ENCODE assay signal across 1 cellular context in genomic region chr1:25036117-25036546, GRCh38.
TF ChIP-seq lines count a peak whose summit lies in the region.

No MANE protein-coding gene starts in this region.

TF ChIP-seq in HEK293, 187 proteins besides CTCF, POLR2A, EP300 and RAD21 (continued from another document):
- TF ChIP-seq ZBTB26 (tag by site-specific recombination; optimal IDR thresholded peaks at IDR 0.05), result no peak
- no peak for TF ChIP-seq KLF1 (tag by site-specific recombination; IDR thresholded peaks at IDR 0.05)
- no peak for TF ChIP-seq ZNF174 (tag by site-specific recombination; IDR thresholded peaks at IDR 0.05)
- TF ChIP-seq ZNF311 (tag by site-specific recombination; IDR thresholded peaks at IDR 0.05; ENCODE audit: borderline replicate concordance), result peak; percentile 20; the same call in 1 of the 2 replicates
- TF ChIP-seq ZNF548 (tag by site-specific recombination; IDR thresholded peaks at IDR 0.05), result no peak
- TF ChIP-seq ZNF175 (tag by site-specific recombination; IDR thresholded peaks at IDR 0.05), result no peak
- peak; percentile 16; the same call in 1 of the 2 replicates for TF ChIP-seq ZNF580 (tag by site-specific recombination; IDR thresholded peaks at IDR 0.05)
- TF ChIP-seq ZFP37 (tag by site-specific recombination; IDR thresholded peaks at IDR 0.05), result no peak
- 0 out of 2 replicates have a peak, but pooled peaks have one; percentile 46 for TF ChIP-seq ZNF148 (tag by site-specific recombination; IDR thresholded peaks at IDR 0.05; ENCODE audit: borderline replicate concordance)
- peak; percentile 74; the same call in 1 of the 2 replicates for TF ChIP-seq ZNF658 (tag by site-specific recombination; IDR thresholded peaks at IDR 0.05)
- no peak for TF ChIP-seq ZNF692 (tag by site-specific recombination; IDR thresholded peaks at IDR 0.05)
- TF ChIP-seq ZNF169 (tag by site-specific recombination; IDR thresholded peaks at IDR 0.05), result 0 out of 2 replicates have a peak, but pooled peaks have one; percentile 30
- TF ChIP-seq PRDM2 (tag by site-specific recombination; IDR thresholded peaks at IDR 0.05; ENCODE audit: borderline replicate concordance), result no peak
- no peak for TF ChIP-seq ZNF140 (tag by site-specific recombination; IDR thresholded peaks at IDR 0.05)
- TF ChIP-seq ZNF544 (tag by site-specific recombination; IDR thresholded peaks at IDR 0.05), result 0 out of 2 replicates have a peak, but pooled peaks have one; percentile 11
- TF ChIP-seq ZNF518A (tag by site-specific recombination; conservative IDR thresholded peaks at IDR 0.05; ENCODE audit: low read depth), result no peak
- TF ChIP-seq SALL2 (tag by site-specific recombination; IDR thresholded peaks at IDR 0.05; ENCODE audit: borderline replicate concordance), result peak; percentile 80; the same call in 1 of the 2 replicates
- TF ChIP-seq ZNF274 (IDR thresholded peaks at IDR 0.05; ENCODE audit: low read length), result no peak
- TF ChIP-seq ZNF274 (tag by site-specific recombination; IDR thresholded peaks at IDR 0.05; ENCODE audit: borderline replicate concordance), result 0 out of 2 replicates have a peak, but pooled peaks have one; percentile 46
- TF ChIP-seq ZNF670 (tag by site-specific recombination; IDR thresholded peaks at IDR 0.05; ENCODE audit: low read depth), result no peak
- no peak for TF ChIP-seq FEZF1 (tag by site-specific recombination; IDR thresholded peaks at IDR 0.05)
- no peak for TF ChIP-seq GLI2 (tag by site-specific recombination; IDR thresholded peaks at IDR 0.05; ENCODE audit: borderline replicate concordance, low read depth)
- no peak for TF ChIP-seq ZNF777 (tag by site-specific recombination; IDR thresholded peaks at IDR 0.05; ENCODE audit: borderline replicate concordance)
- peak; percentile 50; the same call in 1 of the 2 replicates for TF ChIP-seq ZBTB48 (tag by site-specific recombination; IDR thresholded peaks at IDR 0.05)
- TF ChIP-seq BCL11A (tag by site-specific recombination; IDR thresholded peaks at IDR 0.05; ENCODE audit: low read depth), result no peak
- TF ChIP-seq ZNF426 (tag by site-specific recombination; IDR thresholded peaks at IDR 0.05), result no peak
